ENCODE assay signal across 2 cellular contexts in the genomic region with DNA sequence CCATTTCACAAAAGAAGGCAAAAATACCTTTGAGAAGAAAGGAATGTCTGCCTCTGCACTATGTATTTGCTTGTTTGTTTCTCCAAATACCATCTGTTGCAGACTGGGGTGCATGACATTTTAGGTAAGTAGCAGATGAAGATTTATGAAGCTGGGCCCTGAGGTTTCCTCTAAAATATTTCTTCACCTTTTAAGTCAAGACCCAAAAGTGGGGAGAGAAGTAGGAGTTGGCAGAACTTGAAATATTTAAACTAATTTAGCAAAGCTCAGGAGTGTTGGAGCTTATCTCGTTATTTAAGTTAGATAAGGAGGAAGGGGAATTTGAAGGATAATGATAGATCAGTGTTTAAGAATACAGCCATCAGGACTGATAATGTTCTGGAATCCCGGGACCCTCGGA.
TF ChIP-seq lines count a peak whose summit lies in the region.

No MANE protein-coding gene starts in this region.

TF ChIP-seq in IMR-90, 13 proteins besides CTCF, POLR2A, EP300 and RAD21:
- no peak for TF ChIP-seq BHLHE40 (IDR thresholded peaks at IDR 0.05; ENCODE audit: low read depth, low read length)
- TF ChIP-seq RFX5 (IDR thresholded peaks at IDR 0.05; ENCODE audit: low read depth, low read length): no peak
- no peak for TF ChIP-seq RCOR1 (IDR thresholded peaks at IDR 0.05; ENCODE audit: insufficient replicate concordance, low read length)
- no peak for TF ChIP-seq MXI1 (IDR thresholded peaks at IDR 0.05; ENCODE audit: borderline replicate concordance, low read depth, low read length)

TF ChIP-seq in K562, 482 proteins besides CTCF, POLR2A, EP300 and RAD21:
- TF ChIP-seq NFATC3 (IDR thresholded peaks at IDR 0.05) (0 out of 2 replicates have a peak, but pooled peaks have one; percentile 46), MCM3 (IDR thresholded peaks at IDR 0.05) (no peak)
TF ChIP-seq in K562: peak in this region for 1.
